ENCODE assay signal across 15 cellular contexts in genomic region chr15:70050447-70050846, GRCh38. TPM values are rescaled to one million over a fixed set of nuclear protein-coding genes. Genes with fewer than 3 reads are reported as not detected.
DNase-seq lines count a peak whose midpoint lies in the region; ATAC-seq and TF ChIP-seq lines count a peak whose summit lies in the region.
"Had no signal": no experiment of that assay in that cellular context is flagged by ENCODE, and none has a peak within 500 bp of the region (broad histone marks: within the 10 kb centered on the region; RNA-seq: fewer than 3 reads in every experiment).

No MANE protein-coding gene starts in this region.

- no peak overlapping the region for H3K4me3 Mint-ChIP-seq in activated CD4-positive, alpha-beta T cell treated with anti-CD3 and anti-CD28 coated beads, Interleukin-2, amount 10 ng/mL, durations not matched to agents 24 days and 14 days
- H3K4me3 Mint-ChIP-seq in memory B cell: no peak overlapping the region
- H3K4me3 Mint-ChIP-seq in stimulated activated effector memory CD8-positive, alpha-beta T cell treated with anti-CD3 and anti-CD28 coated beads, Interleukin-12 subunit alpha, Interleukin-12 subunit beta, amount 100 ng/mL, for 72 hours: no peak overlapping the region

- DNase-seq in activated CD4-positive, alpha-beta T cell treated with anti-CD3 and anti-CD28 coated beads, Interleukin-2, amount 10 ng/mL, durations not matched to agents 24 days and 14 days: no peak
- no peak for DNase-seq in activated CD4-positive, alpha-beta T cell treated with anti-CD3 and anti-CD28 coated beads for 48 hours
- DNase-seq in RWPE1 (ENCODE audit: low spot score) (no peak), memory B cell (ENCODE audit: low spot score in 2 of 2) (no peak), middle frontal gyrus (ENCODE audit: extremely low spot score, low spot score) (no peak), HCEC 1CT (no peak), C1 segment of cervical spinal cord (lab: John Stamatoyannopoulos, UW) (no peak)
- no peak for DNase-seq in stimulated activated effector memory CD8-positive, alpha-beta T cell treated with anti-CD3 and anti-CD28 coated beads, Interleukin-12 subunit alpha, Interleukin-12 subunit beta, amount 100 ng/mL, for 72 hours (ENCODE audit: low spot score in 2 of 2)
- DNase-seq: 8988T, NCI-H1048, NCI-H146, NCI-H2081 treated with DMSO at 0.1 percent for 48 hours, NCI-H524 treated with DMSO at 0.1 percent for 48 hours had no signal

- H3K27me3 Mint-ChIP-seq in activated CD4-positive, alpha-beta T cell treated with anti-CD3 and anti-CD28 coated beads, Interleukin-2, amount 10 ng/mL, durations not matched to agents 24 days and 14 days: no peaks in the 10 kb centered on the region
- no peaks in the 10 kb centered on the region for H3K27me3 Mint-ChIP-seq in memory B cell

- no peak for ATAC-seq in memory B cell (ENCODE audit: low read depth)
- ATAC-seq in stimulated activated effector memory CD8-positive, alpha-beta T cell treated with anti-CD3 and anti-CD28 coated beads, Interleukin-12 subunit alpha, Interleukin-12 subunit beta, amount 100 ng/mL, for 72 hours: no peak
- ATAC-seq: HepG2 had no signal

- CTCF ChIA-PET in RWPE1 (lab: Yijun Ruan, JAX): no interaction called here

- POLR2A ChIA-PET in RWPE1 (lab: Yijun Ruan, JAX; ENCODE audit: low non-redundant PET): no interaction called here

- TF ChIP-seq CTCF in RWPE1 (conservative IDR thresholded peaks at IDR 0.05; ENCODE audit: low read depth): no peak

- H3K27ac Mint-ChIP-seq in activated CD4-positive, alpha-beta T cell treated with anti-CD3 and anti-CD28 coated beads, Interleukin-2, amount 10 ng/mL, durations not matched to agents 24 days and 14 days: peak overlapping the region; percentile 34
- H3K27ac Mint-ChIP-seq in memory B cell: peak overlapping the region; percentile 18
- peak overlapping the region; percentile 4 for H3K27ac Mint-ChIP-seq in stimulated activated effector memory CD8-positive, alpha-beta T cell treated with anti-CD3 and anti-CD28 coated beads, Interleukin-12 subunit alpha, Interleukin-12 subunit beta, amount 100 ng/mL, for 72 hours

- H3K27ac ChIP-seq in RWPE1: 0 out of 2 replicates have a peak overlapping the region, but pooled peaks have one; percentile 2
- H3K27ac ChIP-seq: BLaER1 had no signal

- H3K9me3 Mint-ChIP-seq in activated CD4-positive, alpha-beta T cell treated with anti-CD3 and anti-CD28 coated beads, Interleukin-2, amount 10 ng/mL, durations not matched to agents 24 days and 14 days: no peaks in the 10 kb centered on the region
- no peaks in the 10 kb centered on the region for H3K9me3 Mint-ChIP-seq in memory B cell
- H3K9me3 Mint-ChIP-seq in stimulated activated effector memory CD8-positive, alpha-beta T cell treated with anti-CD3 and anti-CD28 coated beads, Interleukin-12 subunit alpha, Interleukin-12 subunit beta, amount 100 ng/mL, for 72 hours: no peaks in the 10 kb centered on the region

- H3K36me3 Mint-ChIP-seq in activated CD4-positive, alpha-beta T cell treated with anti-CD3 and anti-CD28 coated beads, Interleukin-2, amount 10 ng/mL, durations not matched to agents 24 days and 14 days (ENCODE audit: low read depth): peaks cover 57% of the 10 kb centered on the region
- peaks cover 47% of the 10 kb centered on the region for H3K36me3 Mint-ChIP-seq in memory B cell
- H3K36me3 Mint-ChIP-seq in stimulated activated effector memory CD8-positive, alpha-beta T cell treated with anti-CD3 and anti-CD28 coated beads, Interleukin-12 subunit alpha, Interleukin-12 subunit beta, amount 100 ng/mL, for 72 hours: peaks cover 86% of the 10 kb centered on the region

- no peaks in the 10 kb centered on the region for H3K4me1 Mint-ChIP-seq in activated CD4-positive, alpha-beta T cell treated with anti-CD3 and anti-CD28 coated beads, Interleukin-2, amount 10 ng/mL, durations not matched to agents 24 days and 14 days
- peaks cover 30% of the 10 kb centered on the region for H3K4me1 Mint-ChIP-seq in memory B cell
- H3K4me1 Mint-ChIP-seq in stimulated activated effector memory CD8-positive, alpha-beta T cell treated with anti-CD3 and anti-CD28 coated beads, Interleukin-12 subunit alpha, Interleukin-12 subunit beta, amount 100 ng/mL, for 72 hours: peaks cover 13% of the 10 kb centered on the region

- intact Hi-C loops in activated CD4-positive, alpha-beta T cell treated with anti-CD3 and anti-CD28 coated beads, Interleukin-2, amount 10 ng/mL, durations not matched to agents 24 days and 14 days (cut with micrococcal nuclease): no loop called here

RNA-seq across cellular contexts. Expression of gene TLE3, which starts 47.3 kb away (rescaled TPM):
- total RNA-seq in activated CD4-positive, alpha-beta T cell treated with anti-CD3 and anti-CD28 coated beads, Interleukin-2, amount 10 ng/mL, durations not matched to agents 24 days and 14 days: 111 and 118 TPM in 2 replicates
